Comparison of ENCODE assay signal across 8 cellular contexts in genomic region chr2:219207884-219208740, GRCh38. TPM values are rescaled to one million over a fixed set of nuclear protein-coding genes. Genes with fewer than 3 reads are reported as not detected.
A peak's percentile ranks its signal among the peaks of the same experiment; 100 is the strongest.
DNase-seq lines count a peak whose midpoint lies in the region; ATAC-seq and TF ChIP-seq lines count a peak whose summit lies in the region.

No MANE protein-coding gene starts in this region.

- 65% methylated on average over 17 of the region's 17 CpGs for WGBS in right cardiac atrium

- H3K27ac Mint-ChIP-seq in activated naive CD8-positive, alpha-beta T cell treated with anti-CD3 and anti-CD28 coated beads, Interleukin-2, amount 50 U/mL, for 24 hours: peak overlapping the region; percentile 74

- H3K4me1 ChIP-seq in right cardiac atrium (ENCODE audit: control insufficient read depth, insufficient read depth, low read length) (peaks cover 10% of the 10 kb centered on the region), left lung (peaks cover 14 to 35% of the 10 kb centered on the region in 2 donors)

- intact Hi-C loops in right cardiac atrium (cut with DNase I) (loop anchor here in 1 of 4 donors (5.0 kb wide), 1 partner anchor 36 kb away; the partner anchor contains the start of gene SLC23A3), left cardiac atrium (cut with DNase I) (no loop called here), left lung (cut with DNase I) (no loop called here)

- H3K4me3 ChIP-seq in right cardiac atrium (ENCODE audit: low read length) (no peak overlapping the region), left lung (peak overlapping the region in 1 of 2 donors; percentile 61)

- ATAC-seq in right cardiac atrium: no peak
- no peak for ATAC-seq in left cardiac atrium
- ATAC-seq in activated naive CD8-positive, alpha-beta T cell treated with anti-CD3 and anti-CD28 coated beads, Interleukin-2, amount 50 U/mL, for 24 hours: no peak
- peak; percentile 3 for ATAC-seq in left lung
- no peak for ATAC-seq in HG03432 (IDR thresholded peaks at IDR 0.05; ENCODE audit: unreplicated experiment)
- ATAC-seq in HG02973 (IDR thresholded peaks at IDR 0.05; ENCODE audit: unreplicated experiment): no peak
- no peak for ATAC-seq in GM18519 (IDR thresholded peaks at IDR 0.05; ENCODE audit: low FRiP score, unreplicated experiment)

- H3K27ac ChIP-seq in right cardiac atrium (ENCODE audit: low read length) (peak overlapping the region; percentile 82), left lung (peak overlapping the region; percentile 94 to 95)

- peaks cover 0 to 51% of the 10 kb centered on the region in 2 donors for H3K36me3 ChIP-seq in left lung

- H3K36me3 Mint-ChIP-seq in activated naive CD8-positive, alpha-beta T cell treated with anti-CD3 and anti-CD28 coated beads, Interleukin-2, amount 50 U/mL, for 24 hours (ENCODE audit: low read depth): peaks cover 19% of the 10 kb centered on the region

- peak overlapping the region; percentile 85 for H3K4me3 Mint-ChIP-seq in activated naive CD8-positive, alpha-beta T cell treated with anti-CD3 and anti-CD28 coated beads, Interleukin-2, amount 50 U/mL, for 24 hours

- peaks cover 48% of the 10 kb centered on the region for H3K4me1 Mint-ChIP-seq in activated naive CD8-positive, alpha-beta T cell treated with anti-CD3 and anti-CD28 coated beads, Interleukin-2, amount 50 U/mL, for 24 hours

- no peak for TF ChIP-seq CTCF in left lung (IDR thresholded peaks at IDR 0.05)

- H3K9me3 Mint-ChIP-seq in activated naive CD8-positive, alpha-beta T cell treated with anti-CD3 and anti-CD28 coated beads, Interleukin-2, amount 50 U/mL, for 24 hours: peaks cover 4% of the 10 kb centered on the region

- H3K27me3 Mint-ChIP-seq in activated naive CD8-positive, alpha-beta T cell treated with anti-CD3 and anti-CD28 coated beads, Interleukin-2, amount 50 U/mL, for 24 hours: no peaks in the 10 kb centered on the region

- H3K27me3 ChIP-seq in right cardiac atrium (ENCODE audit: control insufficient read depth, insufficient read depth) (no peaks in the 10 kb centered on the region), left lung (no peaks in the 10 kb centered on the region)

- H3K9me3 ChIP-seq in right cardiac atrium (ENCODE audit: control insufficient read depth, low read length): no peaks in the 10 kb centered on the region
- H3K9me3 ChIP-seq in left lung: peaks cover 0 to 4% of the 10 kb centered on the region in 2 donors

- DNase-seq in right cardiac atrium (peak in 2 of 3 donors; percentile 40 to 55), left cardiac atrium (no peak), left lung (peak in 1 of 2 donors; percentile 47), SW 1271 (lab: John Stamatoyannopoulos, UW) (no peak)
- no peak for DNase-seq in activated naive CD8-positive, alpha-beta T cell treated with anti-CD3 and anti-CD28 coated beads, Interleukin-2, amount 50 U/mL, for 24 hours

RNA-seq across cellular contexts. Expression of gene ZFAND2B, which starts 1.5 kb away (rescaled TPM):
- total RNA-seq in right cardiac atrium (10 to 100 TPM; 21.8 to 28.9 (median 22.8) TPM), left cardiac atrium (10 to 100 TPM; 21.2 to 26.5 TPM), left lung (10 to 100 TPM; 28.5 to 40.8 TPM)
- polyA plus RNA-seq in right cardiac atrium: 23.9 TPM

RNA-seq across cellular contexts. Expression of gene ABCB6, which starts 10.6 kb away (rescaled TPM):
- 10 to 100 TPM; 19.4 to 30.5 (median 23.5) TPM for total RNA-seq in right cardiac atrium
- polyA plus RNA-seq in right cardiac atrium: 23.4 TPM
- 10 to 100 TPM; 14.2 to 23.0 TPM for total RNA-seq in left cardiac atrium
- 10 to 100 TPM; 24.3 to 45.3 TPM for total RNA-seq in left lung

RNA-seq across cellular contexts. Expression of gene ATG9A, which starts 21.3 kb away (rescaled TPM):
- 10 to 100 TPM; 69.2 to 78.5 (median 77.3) TPM for total RNA-seq in right cardiac atrium
- polyA plus RNA-seq in right cardiac atrium: 43.1 TPM
- total RNA-seq in left cardiac atrium: 10 to 100 TPM; 69.0 to 74.4 TPM
- 10 to 100 TPM; 53.6 to 58.9 TPM for total RNA-seq in left lung

RNA-seq across cellular contexts. Expression of gene ANKZF1, which starts 21.5 kb away (rescaled TPM):
- 10 to 100 TPM; 14.9 to 32.0 (median 27.2) TPM for total RNA-seq in right cardiac atrium
- polyA plus RNA-seq in right cardiac atrium: 20.1 TPM
- 10 to 100 TPM; 16.0 to 20.3 TPM for total RNA-seq in left cardiac atrium
- total RNA-seq in left lung: 10 to 100 TPM; 34.5 to 36.5 TPM

RNA-seq across cellular contexts. Expression of gene RETREG2, which starts 30.0 kb away (rescaled TPM):
- total RNA-seq in right cardiac atrium (10 to 100 TPM; 35.2 to 47.3 (median 40.2) TPM), left cardiac atrium (10 to 100 TPM; 43.4 to 46.0 TPM), left lung (10 to 100 TPM; 84.6 to 85.4 TPM)
- polyA plus RNA-seq in right cardiac atrium: 22.0 TPM

Comparison
In these comparisons a context has a peak if more than half of its experiments do, and no peak if none do; other contexts are left out.
1. DNase-seq: peak in right cardiac atrium (2 of 3); none in left cardiac atrium (single experiment), activated naive CD8-positive, alpha-beta T cell treated with anti-CD3 and anti-CD28 coated beads, Interleukin-2, amount 50 U/mL, for 24 hours (single experiment) and SW 1271 (0 of 2).